Comparison of ENCODE assay signal across 8 cellular contexts in the genomic region with DNA sequence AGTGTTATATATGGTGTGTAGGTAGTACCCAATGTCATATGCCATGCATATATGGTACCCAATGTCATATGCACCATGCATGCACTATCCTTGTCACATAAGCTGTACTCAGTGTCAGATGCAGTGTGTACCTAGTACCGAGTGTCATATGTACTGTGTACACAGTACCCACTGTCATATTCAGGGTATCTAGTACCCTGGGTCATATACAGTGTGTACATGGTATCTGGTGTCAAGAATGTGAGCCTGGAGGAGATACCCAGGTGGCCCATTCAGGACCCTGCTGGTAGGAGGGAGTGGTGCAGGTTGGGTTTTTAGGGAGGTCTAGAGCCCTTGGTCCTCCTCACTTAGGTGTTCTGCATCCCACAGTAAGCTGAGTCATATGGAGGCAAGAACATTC. TPM values are rescaled to one million over a fixed set of nuclear protein-coding genes. Genes with fewer than 3 reads are reported as not detected.
DNase-seq lines count a peak whose midpoint lies in the region; ATAC-seq and TF ChIP-seq lines count a peak whose summit lies in the region.

No MANE protein-coding gene starts in this region.

- peak overlapping the region; percentile 60 for H3K27ac Mint-ChIP-seq in activated B cell treated with CpG ODN at 0.5 μM for 24 hours

- no peaks in the 10 kb centered on the region for H3K9me3 ChIP-seq in HUES64 (ENCODE audit: insufficient read depth, low read depth, low read length)
- no peaks in the 10 kb centered on the region for H3K9me3 ChIP-seq in duodenal mucosa (ENCODE audit: control insufficient read depth in 1 of 2, low read length in 2 of 2)
- H3K9me3 ChIP-seq in parathyroid adenoma (ENCODE audit: control insufficient read depth, low read length) = no peaks in the 10 kb centered on the region
- no peaks in the 10 kb centered on the region for H3K9me3 ChIP-seq in uterus

- peaks cover 42% of the 10 kb centered on the region for H3K79me2 ChIP-seq in parathyroid adenoma

- H3K4me1 ChIP-seq in HUES64 (ENCODE audit: insufficient read depth, low read length) = peaks cover 23% of the 10 kb centered on the region
- peaks cover 16 to 21% of the 10 kb centered on the region in 2 donors for H3K4me1 ChIP-seq in duodenal mucosa (ENCODE audit: control insufficient read depth in 1 of 2, insufficient read depth in 2 of 2, low read length in 2 of 2)
- peaks cover 26% of the 10 kb centered on the region for H3K4me1 ChIP-seq in parathyroid adenoma
- H3K4me1 ChIP-seq in uterus = peaks cover 5 to 9% of the 10 kb centered on the region in 2 donors

- H3K36me3 ChIP-seq in HUES64 (ENCODE audit: insufficient read depth, low read length) (no peaks in the 10 kb centered on the region), duodenal mucosa (ENCODE audit: control insufficient read depth in 1 of 2, insufficient read depth in 2 of 2, low read length in 2 of 2) (no peaks in the 10 kb centered on the region), parathyroid adenoma (ENCODE audit: control insufficient read depth, insufficient read depth, low read length) (no peaks in the 10 kb centered on the region), uterus (no peaks in the 10 kb centered on the region)

- POLR2A ChIA-PET in activated B cell treated with CpG ODN at 0.5 μM for 24 hours (lab: Charles Lee) = interaction anchor here (1.4 to 1.5 kb wide), 2 partner anchors 9 to 912 kb away, joined by 5 read pairs; partner anchors contain the start of gene IDI1

- no peak for TF ChIP-seq POLR2A in uterus (IDR thresholded peaks at IDR 0.05)

- H2AFZ ChIP-seq in parathyroid adenoma = no peak overlapping the region

- H3K27ac ChIP-seq in HUES64 (ENCODE audit: low read depth, low read length) = no peak overlapping the region
- H3K27ac ChIP-seq in duodenal mucosa (ENCODE audit: low read depth, low read length) = no peak overlapping the region
- peak overlapping the region; percentile 83 for H3K27ac ChIP-seq in parathyroid adenoma
- no peak overlapping the region for H3K27ac ChIP-seq in uterus

- DNase-seq in NOMO-1 treated with DMSO at 0.1 percent for 48 hours (lab: John Stamatoyannopoulos, UW; ENCODE audit: unreplicated experiment) = peak; percentile 8
- DNase-seq in NOMO-1 treated with dmso at 0.1 percent for 144 hours (lab: John Stamatoyannopoulos, UW; ENCODE audit: unreplicated experiment) = no peak
- DNase-seq in activated B cell treated with CpG ODN at 0.5 μM for 24 hours = no peak
- no peak for DNase-seq in uterus
- DNase-seq in medulla oblongata (ENCODE audit: extremely low spot score) = no peak

- peaks cover 2% of the 10 kb centered on the region for H3K27me3 Mint-ChIP-seq in activated B cell treated with CpG ODN at 0.5 μM for 24 hours

- peaks cover 32% of the 10 kb centered on the region for H3K4me1 Mint-ChIP-seq in activated B cell treated with CpG ODN at 0.5 μM for 24 hours

- H3K4me2 ChIP-seq in parathyroid adenoma (ENCODE audit: low read length) = peak overlapping the region; percentile 71

- CTCF ChIA-PET in activated B cell treated with CpG ODN at 0.5 μM for 24 hours (lab: Charles Lee) = no interaction called here

- 86% methylated on average over 1 of the region's 1 CpG for WGBS in HUES64

- peak overlapping the region; percentile 77 for H3K4me3 Mint-ChIP-seq in activated B cell treated with CpG ODN at 0.5 μM for 24 hours

- ATAC-seq in activated B cell treated with CpG ODN at 0.5 μM for 24 hours (ENCODE audit: low read depth) = peak; percentile 18

- no peaks in the 10 kb centered on the region for H3K36me3 Mint-ChIP-seq in activated B cell treated with CpG ODN at 0.5 μM for 24 hours (ENCODE audit: low read depth)

- TF ChIP-seq CTCF in activated B cell treated with CpG ODN at 0.5 μM for 24 hours (IDR thresholded peaks at IDR 0.05) = no peak
- TF ChIP-seq CTCF in parathyroid adenoma (IDR thresholded peaks at IDR 0.05) = peak; percentile 33
- TF ChIP-seq CTCF in uterus (IDR thresholded peaks at IDR 0.05) = peak in 1 of 4 experiments; percentile 13

- H3K4me3 ChIP-seq in HUES64 (ENCODE audit: low read length) (peak overlapping the region; percentile 73; the same call in 1 of the 2 replicates), duodenal mucosa (ENCODE audit: low read depth in 1 of 2, low read length in 2 of 2) (peak overlapping the region; percentile 82 to 93), parathyroid adenoma (ENCODE audit: low read depth, low read length) (no peak overlapping the region), uterus (no peak overlapping the region)

- peaks cover 22% of the 10 kb centered on the region for H3K27me3 ChIP-seq in HUES64 (ENCODE audit: insufficient read depth, low read length)
- H3K27me3 ChIP-seq in duodenal mucosa (ENCODE audit: control insufficient read depth in 1 of 2, insufficient read depth in 2 of 2, low read length in 2 of 2) = no peaks in the 10 kb centered on the region
- H3K27me3 ChIP-seq in parathyroid adenoma (ENCODE audit: control insufficient read depth, insufficient read depth, low read length) = no peaks in the 10 kb centered on the region
- no peaks in the 10 kb centered on the region for H3K27me3 ChIP-seq in uterus

- H3K9ac ChIP-seq in HUES64 (ENCODE audit: low read depth, low read length) = no peak overlapping the region
- peak overlapping the region; percentile 73 to 93 for H3K9ac ChIP-seq in duodenal mucosa (ENCODE audit: low read depth in 1 of 2, low read length in 2 of 2)
- no peak overlapping the region for H3K9ac ChIP-seq in parathyroid adenoma

- intact Hi-C loops in activated B cell treated with CpG ODN at 0.5 μM for 24 hours (cut with micrococcal nuclease) = loop anchor here (2.0 to 5.0 kb wide), 3 partner anchors 180 to 920 kb away; partner anchors contain the start of genes GTPBP4 and WDR37
- intact Hi-C loops in uterus (cut with DNase I; ENCODE audit: low total_unique reads) = no loop called here

- H3K9me3 Mint-ChIP-seq in activated B cell treated with CpG ODN at 0.5 μM for 24 hours = no peaks in the 10 kb centered on the region

RNA-seq across cellular contexts. Expression of gene ZMYND11, which starts 1.8 kb away (rescaled TPM):
- 20.4 TPM for polyA plus RNA-seq in HUES64 (2013, experiment 1 of 2)
- polyA plus RNA-seq in HUES64 (2013, experiment 2 of 2) = 20.0 TPM
- total RNA-seq in activated B cell treated with CpG ODN at 0.5 μM for 24 hours = 24.4 and 25.6 TPM in 2 replicates
- total RNA-seq in uterus = 100 to 1,000 TPM in 2 of 4 donors, 10 to 100 TPM in 2; 54.1 to 122 (median 104) TPM

Comparison
In these comparisons a context has a peak if more than half of its experiments do, and no peak if none do; other contexts are left out.
1. H3K4me3 ChIP-seq: peak in HUES64 (single experiment) and duodenal mucosa (2 of 2); none in parathyroid adenoma (single experiment) and uterus (0 of 2).
2. H3K9ac ChIP-seq: peak in duodenal mucosa (2 of 2); none in HUES64 (single experiment) and parathyroid adenoma (single experiment).